Comparison of ENCODE assay signal across 1 cellular context in the genomic region with DNA sequence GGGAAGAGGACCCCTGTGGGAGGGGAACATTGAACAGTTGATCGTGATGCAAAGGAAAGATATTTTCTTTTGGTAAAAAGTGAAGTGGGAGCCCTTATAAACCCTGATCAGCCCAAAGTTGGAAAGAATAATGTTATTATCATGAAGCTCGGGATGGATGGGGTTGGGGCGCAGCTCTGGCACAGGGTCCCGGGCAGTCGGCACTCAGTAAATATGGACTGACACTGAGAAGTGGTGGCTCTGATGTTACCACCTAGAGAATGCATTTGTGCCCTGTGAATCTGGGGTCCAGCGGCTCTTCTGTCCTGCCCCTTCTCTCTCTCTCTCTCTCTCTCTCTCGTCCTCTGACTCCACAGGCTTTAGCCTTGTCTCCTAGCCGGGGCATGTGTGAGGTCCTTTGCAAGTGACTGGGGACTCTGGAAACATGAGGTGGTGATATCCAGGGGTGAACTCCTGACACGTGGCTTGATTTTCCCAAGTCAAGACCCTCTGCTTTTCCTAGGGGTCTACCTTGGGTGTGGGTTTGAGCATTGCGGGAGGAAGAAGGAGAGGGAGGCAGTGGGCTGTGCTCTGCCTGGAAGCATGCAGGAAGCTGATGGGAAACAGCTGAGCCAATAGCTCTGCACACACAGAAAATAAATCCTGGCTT.
TF ChIP-seq lines count a peak whose summit lies in the region.

No MANE protein-coding gene starts in this region.

TF ChIP-seq in IMR-90, 13 proteins besides CTCF, POLR2A, EP300 and RAD21 (continued from another document):
- TF ChIP-seq, protein P1, sequence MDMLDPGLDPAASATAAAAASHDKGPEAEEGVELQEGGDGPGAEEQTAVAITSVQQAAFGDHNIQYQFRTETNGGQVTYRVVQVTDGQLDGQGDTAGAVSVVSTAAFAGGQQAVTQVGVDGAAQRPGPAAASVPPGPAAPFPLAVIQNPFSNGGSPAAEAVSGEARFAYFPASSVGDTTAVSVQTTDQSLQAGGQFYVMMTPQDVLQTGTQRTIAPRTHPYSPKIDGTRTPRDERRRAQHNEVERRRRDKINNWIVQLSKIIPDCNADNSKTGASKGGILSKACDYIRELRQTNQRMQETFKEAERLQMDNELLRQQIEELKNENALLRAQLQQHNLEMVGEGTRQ (IDR thresholded peaks at IDR 0.05; ENCODE audit: low read depth, low read length): no peak
